21 cellular contexts compared by ENCODE assay signal in the genomic region with DNA sequence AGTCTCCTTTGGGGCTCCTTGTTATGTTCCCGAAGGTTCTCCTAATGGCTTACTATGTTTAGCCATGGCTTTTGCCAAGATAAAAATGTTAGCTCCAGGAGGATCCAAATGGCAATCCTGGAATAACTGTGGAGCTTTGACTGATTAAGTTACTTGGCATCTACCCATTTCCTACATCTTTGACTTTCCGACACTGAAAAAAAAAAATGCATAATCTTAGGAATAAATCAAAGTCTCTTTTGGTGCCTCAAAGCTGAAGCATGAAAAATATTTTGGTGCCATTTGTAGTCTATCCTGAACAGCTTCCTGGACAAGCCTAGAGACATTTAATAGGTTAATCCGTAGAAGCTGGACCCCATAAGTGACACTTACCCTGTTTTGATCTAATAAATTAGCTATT.
"Had no signal": no experiment of that assay in that cellular context is flagged by ENCODE, and none has a peak within 500 bp of the region (broad histone marks: within the 10 kb centered on the region; RNA-seq: fewer than 3 reads in every experiment).

No MANE protein-coding gene starts in this region.

- H3K4me2 ChIP-seq: KMS-11 had no signal

- H3K4me1 Mint-ChIP-seq: IgD-negative memory B cell had no signal

- H3K27ac ChIP-seq: HL-60, KMS-11 had no signal

- H3K4me3 Mint-ChIP-seq: IgD-negative memory B cell had no signal

- ATAC-seq: K562 had no signal

- FAIRE-seq: K562, RCC 7860 had no signal

- H3K4me3 ChIP-seq: K562 had no signal

- H3K9ac ChIP-seq: KMS-11 had no signal

- H3K36me3 Mint-ChIP-seq: IgD-negative memory B cell had no signal

- DNase-seq: Kasumi-1, MM.1S, NCI-H1092 treated with DMSO at 0.1 percent for 48 hours, NCI-H1436, NCI-H187, NCI-H2029, NCI-H2081 treated with DMSO at 0.1 percent for 48 hours, NCI-H2171, NCI-H226, NCI-H446, NCI-H510A, NCI-H524 treated with DMSO at 0.1 percent for 48 hours, NCI-H69, NCI-H774, RPMI8226, SHP77 had no signal
